Comparison of ENCODE assay signal across 1 cellular context in the genomic region with DNA sequence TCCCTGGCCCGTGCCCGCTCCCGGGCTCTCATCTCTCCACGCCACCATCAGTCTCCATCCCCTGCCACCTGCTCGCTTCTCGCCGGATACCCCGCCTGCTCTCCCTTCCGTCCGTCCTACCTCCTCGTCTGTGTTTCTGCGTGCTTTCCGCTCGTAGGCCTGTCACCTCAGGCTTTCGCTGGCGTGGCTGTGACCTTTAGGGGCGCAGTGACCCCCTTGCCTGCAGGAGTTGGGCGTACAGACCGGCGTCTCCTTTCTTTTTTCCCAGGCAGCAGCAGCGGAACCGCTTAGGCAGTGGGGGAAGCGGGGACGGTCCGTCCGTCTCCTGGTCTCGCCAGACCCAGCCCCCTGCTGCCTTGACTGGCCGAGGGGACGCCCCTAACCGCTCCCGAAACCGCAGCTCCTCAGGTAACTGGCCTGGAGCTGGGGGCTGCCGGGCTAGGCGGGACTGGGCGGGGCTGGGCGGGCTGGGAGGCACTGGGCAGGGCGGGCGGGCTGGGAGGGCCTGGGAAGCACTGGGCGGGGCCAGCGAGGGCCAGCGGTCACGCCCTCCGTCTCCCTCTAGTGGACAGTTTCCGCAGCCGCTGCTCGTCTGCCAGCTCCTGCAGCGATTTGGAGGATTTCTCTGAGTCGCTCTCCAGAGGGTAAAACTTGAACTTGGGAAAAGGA.
TF ChIP-seq lines count a peak whose summit lies in the region.

No MANE protein-coding gene starts in this region.

TF ChIP-seq in H1, 55 proteins besides CTCF, POLR2A, EP300 and RAD21:
- TF ChIP-seq, protein P1, sequence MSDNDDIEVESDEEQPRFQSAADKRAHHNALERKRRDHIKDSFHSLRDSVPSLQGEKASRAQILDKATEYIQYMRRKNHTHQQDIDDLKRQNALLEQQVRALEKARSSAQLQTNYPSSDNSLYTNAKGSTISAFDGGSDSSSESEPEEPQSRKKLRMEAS (IDR thresholded peaks at IDR 0.05), result 0 out of 2 replicates have a peak, but pooled peaks have one; percentile 12
- TF ChIP-seq CREB1 (IDR thresholded peaks at IDR 0.05), result peak; percentile 45; the same call in 1 of the 2 replicates
- TF ChIP-seq SIRT6 (IDR thresholded peaks at IDR 0.05; ENCODE audit: low read length), result no peak
- TF ChIP-seq SP1 (IDR thresholded peaks at IDR 0.05; ENCODE audit: low read depth, low read length), result peak; percentile 65
- TF ChIP-seq KDM4A (IDR thresholded peaks at IDR 0.05; ENCODE audit: low read depth, low read length, severe bottlenecking), result peak; percentile 38
- peak; percentile 65 for TF ChIP-seq EZH2 (IDR thresholded peaks at IDR 0.05; ENCODE audit: low read depth, low read length, severe bottlenecking)
- TF ChIP-seq SAP30 (IDR thresholded peaks at IDR 0.05; ENCODE audit: insufficient read depth, insufficient replicate concordance, low read length), result no peak
- no peak for TF ChIP-seq SP2 (IDR thresholded peaks at IDR 0.05; ENCODE audit: low read length)
- TF ChIP-seq ZNF274 (IDR thresholded peaks at IDR 0.05; ENCODE audit: borderline replicate concordance, extremely low read depth, low read length), result no peak
TF ChIP-seq in H1: peak in this region for 5.
